In genomic region chr5:154937186-154937717, GRCh38 we compare ENCODE assay signal across 8 cellular contexts.
DNase-seq lines count a peak whose midpoint lies in the region; ATAC-seq and TF ChIP-seq lines count a peak whose summit lies in the region.

No MANE protein-coding gene starts in this region.

- peaks cover 13% of the 10 kb centered on the region for H3K4me1 ChIP-seq in RWPE2 (ENCODE audit: insufficient read depth, poor library complexity, severe bottlenecking)

- H3K27ac ChIP-seq in RWPE2 (ENCODE audit: poor library complexity, severe bottlenecking), result peak overlapping the region; percentile 5

- peaks cover 34% of the 10 kb centered on the region for H3K36me3 ChIP-seq in RWPE2 (ENCODE audit: low read depth)

- H3K4me3 ChIP-seq in GM12875 (ENCODE audit: low read depth, low read length), result peak overlapping the region; percentile 97
- peak overlapping the region; percentile 69 for H3K4me3 ChIP-seq in RWPE2 (ENCODE audit: severe bottlenecking)
- H3K4me3 ChIP-seq in fibroblast of mammary gland (ENCODE audit: control insufficient read depth, low read depth, low read length), result peak overlapping the region; percentile 95
- H3K4me3 ChIP-seq in retinal pigment epithelial cell (ENCODE audit: low read length), result peak overlapping the region; percentile 94

- DNase-seq in RWPE2 (ENCODE audit: low spot score) (no peak), fibroblast of mammary gland (ENCODE audit: low read depth) (peak; percentile 47), retinal pigment epithelial cell (ENCODE audit: low read depth) (no peak), COR-L47 (lab: John Stamatoyannopoulos, UW) (no peak), CD1c-positive myeloid dendritic cell (ENCODE audit: extremely low spot score) (no peak)
- DNase-seq in activated CD4-positive, alpha-beta T cell treated with anti-CD3 and anti-CD28 coated beads, Interleukin-2, amount 50 U/mL, for 1 hour, result no peak

- no peaks in the 10 kb centered on the region for H3K9me3 ChIP-seq in RWPE2 (ENCODE audit: severe bottlenecking)

- no peak for TF ChIP-seq CTCF in GM12875 (IDR thresholded peaks at IDR 0.05; ENCODE audit: borderline replicate concordance, insufficient read depth, low read depth, low read length)
- no peak for TF ChIP-seq CTCF in RWPE2 (IDR thresholded peaks at IDR 0.05; ENCODE audit: poor library complexity, severe bottlenecking)
- no peak for TF ChIP-seq CTCF in fibroblast of mammary gland (conservative IDR thresholded peaks at IDR 0.05; ENCODE audit: control insufficient read depth, insufficient read depth, low read depth, low read length)
- TF ChIP-seq CTCF in retinal pigment epithelial cell (conservative IDR thresholded peaks at IDR 0.05; ENCODE audit: low read depth, low read length), result no peak

- H3K27me3 ChIP-seq in RWPE2 (ENCODE audit: insufficient read depth, poor library complexity, severe bottlenecking), result no peaks in the 10 kb centered on the region

- no peak for ATAC-seq in RWPE2 (ENCODE audit: low read depth)
- ATAC-seq in HG03432 (IDR thresholded peaks at IDR 0.05; ENCODE audit: unreplicated experiment), result no peak
